ENCODE assay signal across 21 cellular contexts in genomic region chr13:51212808-51213728, GRCh38. TPM values are rescaled to one million over a fixed set of nuclear protein-coding genes. Genes with fewer than 3 reads are reported as not detected.
"Had no signal": no experiment of that assay in that cellular context is flagged by ENCODE, and none has a peak within 500 bp of the region (broad histone marks: within the 10 kb centered on the region; RNA-seq: fewer than 3 reads in every experiment).

No MANE protein-coding gene starts in this region.

- H3K4me1 ChIP-seq: breast epithelium, colonic mucosa, esophagus muscularis mucosa, gastroesophageal sphincter, parathyroid adenoma, suprapubic skin had no signal

- H3K9me3 ChIP-seq: breast epithelium, colonic mucosa, esophagus muscularis mucosa, gastroesophageal sphincter, suprapubic skin, tibial nerve had no signal

- FAIRE-seq: islet of Langerhans had no signal

- H3K79me2 ChIP-seq: parathyroid adenoma had no signal

- H3K36me3 ChIP-seq: breast epithelium, colonic mucosa, esophagus muscularis mucosa, gastroesophageal sphincter, suprapubic skin, tibial nerve had no signal

- H3K27ac Mint-ChIP-seq: activated CD4-positive, alpha-beta T cell treated with anti-CD3 and anti-CD28 coated beads, Interleukin-2, amount 10 ng/mL, durations not matched to agents 24 days and 14 days; activated CD8-positive, alpha-beta memory T cell treated with anti-CD3 and anti-CD28 coated beads, Interleukin-2, amount 10 ng/mL, durations not matched to agents 7 days and 5 days; activated CD8-positive, alpha-beta T cell treated with anti-CD3 and anti-CD28 coated beads for 36 hours; activated naive CD4-positive, alpha-beta T cell treated with anti-CD3 and anti-CD28 coated beads, Interleukin-2, amount 50 U/mL, for 24 hours; activated T-helper 1 cell treated with anti-CD3 and anti-CD28 coated beads, Interleukin-12 subunit alpha, Interleukin-12 subunit beta, Interleukin-2, Interleukin-4 antibody, amounts not matched to agents 30 ng/mL and 10 ng/mL and 1 ng/mL, durations not matched to agents 14 hours and 24 hours and 36 hours; memory B cell; natural killer cell treated with Interleukin-12 subunit alpha and Interleukin-12 subunit beta and Interleukin-15 and Interleukin-18, amount 100 ng/mL, for 72 hours; stimulated activated naive CD8-positive, alpha-beta T cell treated with anti-CD3 and anti-CD28 coated beads, Interleukin-15, Interleukin-2, amounts not matched to agents 100 ng/mL and 50 ng/mL, for 24 hours had no signal

- H3K9ac ChIP-seq: parathyroid adenoma had no signal

- DNase-seq: activated CD4-positive, alpha-beta T cell treated with anti-CD3 and anti-CD28 coated beads, Interleukin-2, amount 10 ng/mL, durations not matched to agents 24 days and 14 days; activated CD8-positive, alpha-beta memory T cell treated with anti-CD3 and anti-CD28 coated beads, Interleukin-2, amount 10 ng/mL, durations not matched to agents 7 days and 5 days; activated CD8-positive, alpha-beta T cell treated with anti-CD3 and anti-CD28 coated beads for 36 hours; activated gamma-delta T cell treated with Interleukin-2 at 50 U/mL for 16 hours; activated T-cell treated with anti-CD3 and anti-CD28 coated beads for 4 hours; aorta; colonic mucosa; left cardiac atrium had no signal

- H3K27ac ChIP-seq: breast epithelium, colonic mucosa, esophagus muscularis mucosa, gastroesophageal sphincter, parathyroid adenoma, suprapubic skin, tibial nerve had no signal

- H3K36me3 Mint-ChIP-seq: activated CD8-positive, alpha-beta memory T cell treated with anti-CD3 and anti-CD28 coated beads, Interleukin-2, amount 10 ng/mL, durations not matched to agents 7 days and 5 days; activated naive CD4-positive, alpha-beta T cell treated with anti-CD3 and anti-CD28 coated beads, Interleukin-2, amount 50 U/mL, for 24 hours; memory B cell; natural killer cell treated with Interleukin-12 subunit alpha and Interleukin-12 subunit beta and Interleukin-15 and Interleukin-18, amount 100 ng/mL, for 72 hours had no signal

- H3K4me3 Mint-ChIP-seq: activated CD4-positive, alpha-beta T cell treated with anti-CD3 and anti-CD28 coated beads, Interleukin-2, amount 10 ng/mL, durations not matched to agents 24 days and 14 days; activated CD8-positive, alpha-beta memory T cell treated with anti-CD3 and anti-CD28 coated beads, Interleukin-2, amount 10 ng/mL, durations not matched to agents 7 days and 5 days; activated CD8-positive, alpha-beta T cell treated with anti-CD3 and anti-CD28 coated beads for 36 hours; activated naive CD4-positive, alpha-beta T cell treated with anti-CD3 and anti-CD28 coated beads, Interleukin-2, amount 50 U/mL, for 24 hours; activated T-helper 1 cell treated with anti-CD3 and anti-CD28 coated beads, Interleukin-12 subunit alpha, Interleukin-12 subunit beta, Interleukin-2, Interleukin-4 antibody, amounts not matched to agents 30 ng/mL and 10 ng/mL and 1 ng/mL, durations not matched to agents 14 hours and 24 hours and 36 hours; central memory CD8-positive, alpha-beta T cell; memory B cell; natural killer cell treated with Interleukin-12 subunit alpha and Interleukin-12 subunit beta and Interleukin-15 and Interleukin-18, amount 100 ng/mL, for 72 hours; stimulated activated naive CD8-positive, alpha-beta T cell treated with anti-CD3 and anti-CD28 coated beads, Interleukin-15, Interleukin-2, amounts not matched to agents 100 ng/mL and 50 ng/mL, for 24 hours had no signal

- H3K27me3 ChIP-seq: breast epithelium, colonic mucosa had no signal

- H3K4me1 Mint-ChIP-seq: activated CD4-positive, alpha-beta T cell treated with anti-CD3 and anti-CD28 coated beads, Interleukin-2, amount 10 ng/mL, durations not matched to agents 24 days and 14 days; activated CD8-positive, alpha-beta memory T cell treated with anti-CD3 and anti-CD28 coated beads, Interleukin-2, amount 10 ng/mL, durations not matched to agents 7 days and 5 days; activated naive CD4-positive, alpha-beta T cell treated with anti-CD3 and anti-CD28 coated beads, Interleukin-2, amount 50 U/mL, for 24 hours; central memory CD8-positive, alpha-beta T cell had no signal

- H3K4me3 ChIP-seq: breast epithelium, colonic mucosa, esophagus muscularis mucosa, gastroesophageal sphincter, suprapubic skin, tibial nerve had no signal

- H2AFZ ChIP-seq: parathyroid adenoma had no signal

- H3K9me3 Mint-ChIP-seq: activated CD4-positive, alpha-beta T cell treated with anti-CD3 and anti-CD28 coated beads, Interleukin-2, amount 10 ng/mL, durations not matched to agents 24 days and 14 days; activated CD8-positive, alpha-beta T cell treated with anti-CD3 and anti-CD28 coated beads for 36 hours; activated naive CD4-positive, alpha-beta T cell treated with anti-CD3 and anti-CD28 coated beads, Interleukin-2, amount 50 U/mL, for 24 hours; activated T-helper 1 cell treated with anti-CD3 and anti-CD28 coated beads, Interleukin-12 subunit alpha, Interleukin-12 subunit beta, Interleukin-2, Interleukin-4 antibody, amounts not matched to agents 30 ng/mL and 10 ng/mL and 1 ng/mL, durations not matched to agents 14 hours and 24 hours and 36 hours; central memory CD8-positive, alpha-beta T cell; memory B cell; natural killer cell treated with Interleukin-12 subunit alpha and Interleukin-12 subunit beta and Interleukin-15 and Interleukin-18, amount 100 ng/mL, for 72 hours; stimulated activated naive CD8-positive, alpha-beta T cell treated with anti-CD3 and anti-CD28 coated beads, Interleukin-15, Interleukin-2, amounts not matched to agents 100 ng/mL and 50 ng/mL, for 24 hours had no signal

RNA-seq across cellular contexts. Expression of gene FAM124A, which starts 9.1 kb away (rescaled TPM):
- total RNA-seq: natural killer cell treated with Interleukin-12 subunit alpha and Interleukin-12 subunit beta and Interleukin-15 and Interleukin-18, amount 100 ng/mL, for 72 hours had no signal
